In genomic region chr17:76735586-76736348, GRCh38 we compare ENCODE assay signal across 1 cellular context.
TF ChIP-seq lines count a peak whose summit lies in the region.

No MANE protein-coding gene starts in this region.

TF ChIP-seq in WTC11, 78 proteins besides CTCF, POLR2A, EP300 and RAD21 (continued from another document):
- TF ChIP-seq, protein P1, sequence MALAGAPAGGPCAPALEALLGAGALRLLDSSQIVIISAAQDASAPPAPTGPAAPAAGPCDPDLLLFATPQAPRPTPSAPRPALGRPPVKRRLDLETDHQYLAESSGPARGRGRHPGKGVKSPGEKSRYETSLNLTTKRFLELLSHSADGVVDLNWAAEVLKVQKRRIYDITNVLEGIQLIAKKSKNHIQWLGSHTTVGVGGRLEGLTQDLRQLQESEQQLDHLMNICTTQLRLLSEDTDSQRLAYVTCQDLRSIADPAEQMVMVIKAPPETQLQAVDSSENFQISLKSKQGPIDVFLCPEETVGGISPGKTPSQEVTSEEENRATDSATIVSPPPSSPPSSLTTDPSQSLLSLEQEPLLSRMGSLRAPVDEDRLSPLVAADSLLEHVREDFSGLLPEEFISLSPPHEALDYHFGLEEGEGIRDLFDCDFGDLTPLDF (CRISPR knock-in tag; IDR thresholded peaks at IDR 0.05) = no peak
- TF ChIP-seq TEAD4 (CRISPR knock-in tag; IDR thresholded peaks at IDR 0.05) (no peak), RELA (CRISPR knock-in tag; IDR thresholded peaks at IDR 0.05; ENCODE audit: borderline replicate concordance) (no peak), NR1H2 (CRISPR knock-in tag; IDR thresholded peaks at IDR 0.05) (no peak)
